12 cellular contexts compared by ENCODE assay signal in genomic region chr5:132417010-132417439, GRCh38. TPM values are rescaled to one million over a fixed set of nuclear protein-coding genes. Genes with fewer than 3 reads are reported as not detected.
A peak's percentile ranks its signal among the peaks of the same experiment; 100 is the strongest.
DNase-seq lines count a peak whose midpoint lies in the region; ATAC-seq, FAIRE-seq and TF ChIP-seq lines count a peak whose summit lies in the region.
"Had no signal": no experiment of that assay in that cellular context is flagged by ENCODE, and none has a peak within 500 bp of the region (broad histone marks: within the 10 kb centered on the region; RNA-seq: fewer than 3 reads in every experiment).

No MANE protein-coding gene starts in this region.

- no peaks in the 10 kb centered on the region for H3K27me3 ChIP-seq in keratinocyte (ENCODE audit: control insufficient read depth, extremely low read depth, insufficient read depth, low read length)

- H3K9me3 Mint-ChIP-seq in activated T-helper 2 cell treated with anti-CD3 and anti-CD28 coated beads, Interferon-gamma antibody, Interleukin-2, Interleukin-4, amounts not matched to agents 10 μg/mL and 5 μg/mL and 100 μg/mL, durations not matched to agents 14 hours and 24 hours and 36 hours, result peaks cover 4% of the 10 kb centered on the region
- no peaks in the 10 kb centered on the region for H3K9me3 Mint-ChIP-seq in stimulated activated effector memory CD8-positive, alpha-beta T cell treated with anti-CD3 and anti-CD28 coated beads, Interleukin-12 subunit alpha, Interleukin-12 subunit beta, amount 100 ng/mL, for 72 hours

- TF ChIP-seq CTCF in keratinocyte (optimal IDR thresholded peaks at IDR 0.05 in 1 of 3, IDR thresholded peaks at IDR 0.05 in 1 of 3, conservative IDR thresholded peaks at IDR 0.05 in 1 of 3; ENCODE audit: extremely low read depth in 1 of 3, insufficient read depth in 2 of 3, low read length in 3 of 3), result no peak

- H3K4me2 ChIP-seq in keratinocyte (ENCODE audit: control insufficient read depth, extremely low read depth, insufficient read depth, low read depth, low read length), result peak overlapping the region; percentile 20

- H3K4me1 ChIP-seq in keratinocyte (ENCODE audit: control insufficient read depth, extremely low read depth, insufficient read depth, low read length), result peaks cover 58% of the 10 kb centered on the region

- H3K79me2 ChIP-seq in keratinocyte (ENCODE audit: control insufficient read depth, insufficient read depth, low read length), result no peaks in the 10 kb centered on the region

- peak overlapping the region; percentile 25 for H3K27ac Mint-ChIP-seq in activated T-helper 2 cell treated with anti-CD3 and anti-CD28 coated beads, Interferon-gamma antibody, Interleukin-2, Interleukin-4, amounts not matched to agents 10 μg/mL and 5 μg/mL and 100 μg/mL, durations not matched to agents 14 hours and 24 hours and 36 hours
- peak overlapping the region; percentile 99 for H3K27ac Mint-ChIP-seq in stimulated activated effector memory CD8-positive, alpha-beta T cell treated with anti-CD3 and anti-CD28 coated beads, Interleukin-12 subunit alpha, Interleukin-12 subunit beta, amount 100 ng/mL, for 72 hours
- H3K27ac Mint-ChIP-seq: progenitor cell of endocrine pancreas had no signal

- H3K36me3 ChIP-seq in keratinocyte (ENCODE audit: control insufficient read depth in 2 of 2, extremely low read depth in 1 of 2, insufficient read depth in 2 of 2, low read length in 2 of 2), result no peaks in the 10 kb centered on the region

- H4K20me1 ChIP-seq in keratinocyte (ENCODE audit: control insufficient read depth, extremely low read depth, insufficient read depth, low read length), result no peaks in the 10 kb centered on the region

- H2AFZ ChIP-seq in keratinocyte (ENCODE audit: control insufficient read depth, low read length), result no peak overlapping the region

- peaks cover 68% of the 10 kb centered on the region for H3K36me3 Mint-ChIP-seq in activated T-helper 2 cell treated with anti-CD3 and anti-CD28 coated beads, Interferon-gamma antibody, Interleukin-2, Interleukin-4, amounts not matched to agents 10 μg/mL and 5 μg/mL and 100 μg/mL, durations not matched to agents 14 hours and 24 hours and 36 hours (ENCODE audit: low read depth)
- H3K36me3 Mint-ChIP-seq in stimulated activated effector memory CD8-positive, alpha-beta T cell treated with anti-CD3 and anti-CD28 coated beads, Interleukin-12 subunit alpha, Interleukin-12 subunit beta, amount 100 ng/mL, for 72 hours, result peaks cover 42% of the 10 kb centered on the region

- H3K4me1 Mint-ChIP-seq in activated T-helper 2 cell treated with anti-CD3 and anti-CD28 coated beads, Interferon-gamma antibody, Interleukin-2, Interleukin-4, amounts not matched to agents 10 μg/mL and 5 μg/mL and 100 μg/mL, durations not matched to agents 14 hours and 24 hours and 36 hours (ENCODE audit: low read depth), result peaks cover 80% of the 10 kb centered on the region
- H3K4me1 Mint-ChIP-seq in stimulated activated effector memory CD8-positive, alpha-beta T cell treated with anti-CD3 and anti-CD28 coated beads, Interleukin-12 subunit alpha, Interleukin-12 subunit beta, amount 100 ng/mL, for 72 hours, result peaks cover 87% of the 10 kb centered on the region

- H3K9ac ChIP-seq in keratinocyte (ENCODE audit: control insufficient read depth, extremely low read depth, insufficient read depth, low read length), result no peak overlapping the region

- peak; percentile 73 for FAIRE-seq in keratinocyte (lab: Jason Lieb, UNC)
- FAIRE-seq: frontal cortex had no signal

- no peak overlapping the region for H3K4me3 Mint-ChIP-seq in activated T-helper 2 cell treated with anti-CD3 and anti-CD28 coated beads, Interferon-gamma antibody, Interleukin-2, Interleukin-4, amounts not matched to agents 10 μg/mL and 5 μg/mL and 100 μg/mL, durations not matched to agents 14 hours and 24 hours and 36 hours (ENCODE audit: low read depth)
- H3K4me3 Mint-ChIP-seq in stimulated activated effector memory CD8-positive, alpha-beta T cell treated with anti-CD3 and anti-CD28 coated beads, Interleukin-12 subunit alpha, Interleukin-12 subunit beta, amount 100 ng/mL, for 72 hours, result peak overlapping the region; percentile 21

- H3K27ac ChIP-seq in keratinocyte (ENCODE audit: control insufficient read depth, insufficient read depth, low read length), result no peak overlapping the region

- ATAC-seq in stimulated activated effector memory CD8-positive, alpha-beta T cell treated with anti-CD3 and anti-CD28 coated beads, Interleukin-12 subunit alpha, Interleukin-12 subunit beta, amount 100 ng/mL, for 72 hours, result no peak
- ATAC-seq in HG02798 (IDR thresholded peaks at IDR 0.05; ENCODE audit: poor library complexity, unreplicated experiment), result no peak

- no peaks in the 10 kb centered on the region for H3K9me3 ChIP-seq in keratinocyte (ENCODE audit: control insufficient read depth, low read depth, low read length)

- no peaks in the 10 kb centered on the region for H3K9me1 ChIP-seq in keratinocyte (ENCODE audit: control insufficient read depth, extremely low read depth, insufficient read depth, low read length)

- intact Hi-C loops in activated T-helper 2 cell treated with anti-CD3 and anti-CD28 coated beads, Interferon-gamma antibody, Interleukin-2, Interleukin-4, amounts not matched to agents 10 μg/mL and 5 μg/mL and 100 μg/mL, durations not matched to agents 14 hours and 24 hours and 36 hours (cut with micrococcal nuclease), result loop anchor here (10.0 kb wide), 1 partner anchor 318 kb away; the partner anchor contains the start of gene KIF3A

- no peak overlapping the region for H3K4me3 ChIP-seq in keratinocyte (ENCODE audit: control insufficient read depth in 2 of 3, extremely low read depth in 1 of 3, insufficient read depth in 2 of 3, low read depth in 1 of 3, low read length in 3 of 3)

- peak; percentile 34 to 41 for DNase-seq in Kasumi-1 (lab: John Stamatoyannopoulos, UW)
- no peak for DNase-seq in activated T-helper 2 cell treated with anti-CD3 and anti-CD28 coated beads, Interferon-gamma antibody, Interleukin-2, Interleukin-4, amounts not matched to agents 10 μg/mL and 5 μg/mL and 100 μg/mL, durations not matched to agents 14 hours and 24 hours and 36 hours (ENCODE audit: low spot score)
- no peak for DNase-seq in keratinocyte (ENCODE audit: low read depth, low spot score)
- no peak for DNase-seq in stimulated activated effector memory CD8-positive, alpha-beta T cell treated with anti-CD3 and anti-CD28 coated beads, Interleukin-12 subunit alpha, Interleukin-12 subunit beta, amount 100 ng/mL, for 72 hours (ENCODE audit: low spot score in 2 of 2)
- no peak for DNase-seq in epidermal melanocyte (ENCODE audit: insufficient read length, low spot score)
- no peak for DNase-seq in NK-92 treated with Interleukin-12 subunit alpha and Interleukin-12 subunit beta, amount 100 ng/mL, for 24 hours (lab: John Stamatoyannopoulos, UW)
- no peak for DNase-seq in DMS153 treated with DMSO at 0.1 percent for 48 hours (lab: John Stamatoyannopoulos, UW; ENCODE audit: unreplicated experiment)
- DNase-seq: NCI-H2081 treated with DMSO at 0.1 percent for 48 hours, T1000 had no signal

- dilution Hi-C loops in keratinocyte (cut with MboI; ENCODE audit: extremely low pct_ligation_motif_present, low sequenced_read_pairs), result no loop called here

- no peaks in the 10 kb centered on the region for H3K27me3 Mint-ChIP-seq in activated T-helper 2 cell treated with anti-CD3 and anti-CD28 coated beads, Interferon-gamma antibody, Interleukin-2, Interleukin-4, amounts not matched to agents 10 μg/mL and 5 μg/mL and 100 μg/mL, durations not matched to agents 14 hours and 24 hours and 36 hours (ENCODE audit: low read depth)
- H3K27me3 Mint-ChIP-seq: progenitor cell of endocrine pancreas had no signal

RNA-seq across cellular contexts. Expression of gene SLC22A5, which starts 47.5 kb away (rescaled TPM):
- total RNA-seq in activated T-helper 2 cell treated with anti-CD3 and anti-CD28 coated beads, Interferon-gamma antibody, Interleukin-2, Interleukin-4, amounts not matched to agents 10 μg/mL and 5 μg/mL and 100 μg/mL, durations not matched to agents 14 hours and 24 hours and 36 hours, result 4.8 and 5.1 TPM in 2 replicates
- 14.8 to 23.0 TPM (median 21.5 TPM) in 3 replicates for polyA plus RNA-seq in keratinocyte
- polyA plus RNA-seq in keratinocyte (2011; ENCODE audit: low read depth), result 2.4 TPM
- polyA plus RNA-seq in keratinocyte (2011; cell fraction: cytosol; rRNA removed), result 9.5 and 17.4 TPM in 2 replicates
- 56.3 and 66.2 TPM in 2 replicates for polyA plus RNA-seq in keratinocyte (2011; cell fraction: nucleus; rRNA removed)
- polyA plus RNA-seq in keratinocyte (2012; ENCODE audit: low replicate concordance), result 7.7 and 9.6 TPM in 2 replicates
- 43.5 to 54.4 TPM (median 46.9 TPM) in 3 replicates for polyA minus RNA-seq in keratinocyte
- polyA minus RNA-seq in keratinocyte (2011; cell fraction: cytosol; rRNA and poly(A)+ RNA removed), result 18.8 TPM
- polyA minus RNA-seq in keratinocyte (2011; cell fraction: nucleus; rRNA and poly(A)+ RNA removed), result 29.9 and 37.5 TPM in 2 replicates

Comparison
In these comparisons a context has a peak if more than half of its experiments do, and no peak if none do; other contexts are left out.
1. DNase-seq: peak in Kasumi-1 (2 of 2); none in activated T-helper 2 cell treated with anti-CD3 and anti-CD28 coated beads, Interferon-gamma antibody, Interleukin-2, Interleukin-4, amounts not matched to agents 10 μg/mL and 5 μg/mL and 100 μg/mL, durations not matched to agents 14 hours and 24 hours and 36 hours (single experiment), keratinocyte (single experiment), stimulated activated effector memory CD8-positive, alpha-beta T cell treated with anti-CD3 and anti-CD28 coated beads, Interleukin-12 subunit alpha, Interleukin-12 subunit beta, amount 100 ng/mL, for 72 hours (0 of 2), epidermal melanocyte (single experiment), NK-92 treated with Interleukin-12 subunit alpha and Interleukin-12 subunit beta, amount 100 ng/mL, for 24 hours (single experiment) and DMS153 treated with DMSO at 0.1 percent for 48 hours (single experiment).